ENCODE assay signal across 8 cellular contexts in the genomic region with DNA sequence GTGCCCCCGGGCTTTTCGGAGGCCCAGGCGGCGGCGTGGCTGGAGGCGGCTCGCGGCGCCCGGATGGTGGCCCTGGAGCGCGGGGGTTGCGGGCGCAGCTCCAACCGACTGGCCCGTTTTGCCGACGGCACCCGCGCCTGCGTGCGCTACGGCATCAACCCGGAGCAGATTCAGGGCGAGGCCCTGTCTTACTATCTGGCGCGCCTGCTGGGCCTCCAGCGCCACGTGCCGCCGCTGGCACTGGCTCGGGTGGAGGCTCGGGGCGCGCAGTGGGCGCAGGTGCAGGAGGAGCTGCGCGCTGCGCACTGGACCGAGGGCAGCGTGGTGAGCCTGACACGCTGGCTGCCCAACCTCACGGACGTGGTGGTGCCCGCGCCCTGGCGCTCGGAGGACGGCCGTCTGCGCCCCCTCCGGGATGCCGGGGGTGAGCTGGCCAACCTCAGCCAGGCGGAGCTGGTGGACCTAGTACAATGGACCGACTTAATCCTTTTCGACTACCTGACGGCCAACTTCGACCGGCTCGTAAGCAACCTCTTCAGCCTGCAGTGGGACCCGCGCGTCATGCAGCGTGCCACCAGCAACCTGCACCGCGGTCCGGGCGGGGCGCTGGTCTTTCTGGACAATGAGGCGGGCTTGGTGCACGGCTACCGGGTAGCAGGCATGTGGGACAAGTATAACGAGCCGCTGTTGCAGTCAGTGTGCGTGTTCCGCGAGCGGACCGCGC. TPM values are rescaled to one million over a fixed set of nuclear protein-coding genes. Genes with fewer than 3 reads are reported as not detected.
DNase-seq lines count a peak whose midpoint lies in the region; ATAC-seq and TF ChIP-seq lines count a peak whose summit lies in the region.

No MANE protein-coding gene starts in this region.

- intact Hi-C loops in heart right ventricle (cut with DNase I): loop anchor here (1.0 to 10.0 kb wide), 15 partner anchors 43 to 876 kb away; a partner anchor contains a TSS
- intact Hi-C loops in prostate gland (cut with DNase I): loop anchor here (2.0 to 10.0 kb wide), 4 partner anchors 203 to 866 kb away; no protein-coding TSS in a partner anchor

- no peak overlapping the region for H2BK12ac ChIP-seq in H9 (ENCODE audit: insufficient read length, low read depth, low read length)

- H3K4me1 ChIP-seq in H9 (ENCODE audit: insufficient read depth, low read length) (peaks cover 4% of the 10 kb centered on the region), heart right ventricle (peaks cover 4 to 66% (median 34%) of the 10 kb centered on the region in 9 donors), prostate gland (replicated peaks) (peaks cover 21% of the 10 kb centered on the region)

- H4K5ac ChIP-seq in H9 (ENCODE audit: insufficient read length, low read depth, low read length): no peak overlapping the region

- no peak overlapping the region for H2BK20ac ChIP-seq in H9 (ENCODE audit: low read depth, low read length, poor library complexity, severe bottlenecking)

- H3K27ac Mint-ChIP-seq in H9: no peak overlapping the region
- no peak overlapping the region for H3K27ac Mint-ChIP-seq in activated naive CD8-positive, alpha-beta T cell

- peaks cover 17% of the 10 kb centered on the region for H3K23me2 ChIP-seq in H9 (ENCODE audit: insufficient read length, low read depth, low read length, poor library complexity, severe bottlenecking)

- H3K9me3 Mint-ChIP-seq in H9: peaks cover 5 to 6% of the 10 kb centered on the region in 2 experiments; a peak in 4 of 5 replicates
- H3K9me3 Mint-ChIP-seq in activated naive CD8-positive, alpha-beta T cell (ENCODE audit: low read depth): no peaks in the 10 kb centered on the region

- peak overlapping the region; percentile 1 for H3K18ac ChIP-seq in H9 (ENCODE audit: insufficient read length, low read depth, low read length)

- no peak overlapping the region for H3T11ph ChIP-seq in H9 (ENCODE audit: low read length)

- no peak overlapping the region for H2BK5ac ChIP-seq in H9 (ENCODE audit: insufficient read length, low read length)

- H3K9me3 ChIP-seq in H9 (ENCODE audit: control insufficient read depth, low read depth, low read length) (no peaks in the 10 kb centered on the region), heart right ventricle (no peaks in the 10 kb centered on the region), prostate gland (no peaks in the 10 kb centered on the region)

- no peak overlapping the region for H2BK120ac ChIP-seq in H9 (ENCODE audit: low read depth, low read length, poor library complexity, severe bottlenecking)

- H3K36me3 ChIP-seq in heart right ventricle (no peaks in the 10 kb centered on the region), prostate gland (no peaks in the 10 kb centered on the region)

- H3K27ac ChIP-seq in H9 (ENCODE audit: insufficient read length, low read depth, low read length) (no peak overlapping the region), heart right ventricle (peak overlapping the region in 9 of 10 donors; percentile 18 to 92 (median 83)), prostate gland (peak overlapping the region in 1 of 2 donors; percentile 62)

- no peak overlapping the region for H2AFZ ChIP-seq in H9 (ENCODE audit: low read length)

- no peaks in the 10 kb centered on the region for H4K20me1 ChIP-seq in H9 (ENCODE audit: control insufficient read depth, insufficient read depth, insufficient read length)

- DNase-seq in SIG-M5 treated with dmso at 0.1 percent for 504 hours (lab: John Stamatoyannopoulos, UW; ENCODE audit: unreplicated experiment) (peak; percentile 51), SIG-M5 (lab: John Stamatoyannopoulos, UW) (no peak), H9 (peak; percentile 74), NCI-H1105 treated with DMSO at 0.1 percent for 48 hours (lab: John Stamatoyannopoulos, UW) (peak; percentile 40), heart right ventricle (peak in 1 of 2 donors; percentile 30), prostate gland (ENCODE audit: low spot score) (no peak), cerebellar nuclear complex (lab: John Stamatoyannopoulos, UW) (no peak)

- H3K56ac ChIP-seq in H9 (ENCODE audit: insufficient read length, low read depth, low read length): no peak overlapping the region

- H3K4me3 Mint-ChIP-seq in H9: peak overlapping the region; percentile 69 to 86
- peak overlapping the region; percentile 72 for H3K4me3 Mint-ChIP-seq in activated naive CD8-positive, alpha-beta T cell

- peaks cover 36% of the 10 kb centered on the region for H3K27me3 Mint-ChIP-seq in H9 (ENCODE audit: low read depth)
- H3K27me3 Mint-ChIP-seq in activated naive CD8-positive, alpha-beta T cell: peaks cover 29% of the 10 kb centered on the region

- peaks cover 5% of the 10 kb centered on the region; the same call in 1 of the 2 replicates for H3K27me3 ChIP-seq in H9 (ENCODE audit: insufficient read depth, low read length)
- H3K27me3 ChIP-seq in heart right ventricle: peaks cover 0 to 93% (median 10%) of the 10 kb centered on the region in 7 donors
- H3K27me3 ChIP-seq in prostate gland (replicated peaks; ENCODE audit: insufficient read depth): no peaks in the 10 kb centered on the region

- no peak overlapping the region for H4K8ac ChIP-seq in H9 (replicated peaks; ENCODE audit: insufficient read length, low read depth, low read length)

- H3K36me3 Mint-ChIP-seq in H9 (ENCODE audit: insufficient read depth in 1 of 3, low read depth in 3 of 3): peaks cover 0 to 4% (median 2%) of the 10 kb centered on the region in 3 experiments; a peak in 2 of 7 replicates
- H3K36me3 Mint-ChIP-seq in activated naive CD8-positive, alpha-beta T cell: no peaks in the 10 kb centered on the region

- ATAC-seq in heart right ventricle: peak in 4 of 8 donors; percentile 2 to 39 (median 14)

- H3K79me1 ChIP-seq in H9 (ENCODE audit: insufficient read depth, low read depth, low read length, poor library complexity, severe bottlenecking): no peaks in the 10 kb centered on the region

- TF ChIP-seq POLR2A in prostate gland (IDR thresholded peaks at IDR 0.05): no peak

- peak overlapping the region; percentile 70; the same call in 1 of the 2 replicates for H3K14ac ChIP-seq in H9 (ENCODE audit: insufficient read depth, low read length)

- H2AK5ac ChIP-seq in H9 (ENCODE audit: insufficient read length, low read length): no peak overlapping the region

- H3K4ac ChIP-seq in H9 (ENCODE audit: low read depth, low read length): no peak overlapping the region

- no peak overlapping the region for H3K23ac ChIP-seq in H9 (ENCODE audit: insufficient read length, low read depth, low read length)

- no peak overlapping the region for H3K9ac ChIP-seq in H9 (ENCODE audit: extremely low read depth, insufficient read length, low read length)

- no peaks in the 10 kb centered on the region for H3K79me2 ChIP-seq in H9 (ENCODE audit: insufficient read depth, low read length)

- H3K4me1 Mint-ChIP-seq in H9: peaks cover 34 to 43% of the 10 kb centered on the region in 2 experiments
- peaks cover 14% of the 10 kb centered on the region for H3K4me1 Mint-ChIP-seq in activated naive CD8-positive, alpha-beta T cell (ENCODE audit: low read depth)

- H2BK15ac ChIP-seq in H9 (ENCODE audit: low read depth, low read length): no peak overlapping the region

- no peak overlapping the region for H4K91ac ChIP-seq in H9 (ENCODE audit: insufficient read length, low read depth, low read length)

- no CpG with 5 or more reads among the region's 80 CpGs for WGBS in H9 (ENCODE audit: extremely low coverage, insufficient read length, low lambda C conversion rate)
- WGBS in heart right ventricle, 2 donors: 0 to 1% methylated on average over 80 of the region's 80 CpGs
- WGBS in prostate gland: under 1% methylated on average over 49 of the region's 80 CpGs

- H3K4me2 ChIP-seq in H9 (ENCODE audit: insufficient read depth, insufficient read length, low read length): peak overlapping the region; percentile 59

- TF ChIP-seq CTCF in H9 (conservative IDR thresholded peaks at IDR 0.05) (no peak), heart right ventricle (IDR thresholded peaks at IDR 0.05) (no peak), prostate gland (IDR thresholded peaks at IDR 0.05) (no peak)

- peak overlapping the region; percentile 51 to 79 (median 62) for H3K4me3 ChIP-seq in heart right ventricle
- peak overlapping the region; percentile 49 to 57 for H3K4me3 ChIP-seq in prostate gland

RNA-seq across cellular contexts. Expression of a gene that starts 0.9 kb away (rescaled TPM):
- total RNA-seq in H9 (2021) (11.5 and 14.4 TPM in 2 replicates), heart right ventricle (1 to 10 TPM in 7 of 10 donors, under 1 TPM in 3; 0.57 to 4.7 (median 1.3) TPM), prostate gland (10 to 100 TPM; 10.8 to 13.7 TPM)
- 1 to 10 TPM; 1.8 to 3.4 TPM for polyA plus RNA-seq in heart right ventricle

RNA-seq across cellular contexts. Expression of a gene that starts 43.4 kb away (rescaled TPM):
- 34.8 and 37.7 TPM in 2 replicates for total RNA-seq in H9 (2021)
- 10 to 100 TPM; 37.7 to 59.2 (median 46.8) TPM for total RNA-seq in heart right ventricle
- 1 to 10 TPM; 6.4 to 9.0 TPM for polyA plus RNA-seq in heart right ventricle
- total RNA-seq in prostate gland: 10 to 100 TPM; 30.6 to 33.2 TPM

Comparison
In these comparisons a context has a peak if more than half of its experiments do, and no peak if none do; other contexts are left out.
1. DNase-seq: peak in SIG-M5 treated with dmso at 0.1 percent for 504 hours (single experiment), H9 (single experiment) and NCI-H1105 treated with DMSO at 0.1 percent for 48 hours (single experiment); none in SIG-M5 (single experiment), prostate gland (single experiment) and cerebellar nuclear complex (0 of 2).